In genomic region chr7:87875151-87876039, GRCh38 we compare ENCODE assay signal across 8 cellular contexts. TPM values are rescaled to one million over a fixed set of nuclear protein-coding genes. Genes with fewer than 3 reads are reported as not detected.
DNase-seq lines count a peak whose midpoint lies in the region; ATAC-seq and TF ChIP-seq lines count a peak whose summit lies in the region.

No MANE protein-coding gene starts in this region.

- no peaks in the 10 kb centered on the region for H3K9me1 ChIP-seq in IMR-90 (ENCODE audit: insufficient read depth, low read length)

- TF ChIP-seq POLR2A in IMR-90 (IDR thresholded peaks at IDR 0.05; ENCODE audit: low read depth, low read length): no peak

- no peak for TF ChIP-seq RAD21 in IMR-90 (IDR thresholded peaks at IDR 0.05; ENCODE audit: low read length)

- H3K27ac ChIP-seq in IMR-90 (ENCODE audit: insufficient read depth, low read length): peak overlapping the region; percentile 38

- H3K18ac ChIP-seq in IMR-90 (ENCODE audit: low read depth, low read length): no peak overlapping the region; the same call in 1 of the 2 replicates

- H4K91ac ChIP-seq in IMR-90 (ENCODE audit: insufficient read depth, low read depth, low read length): no peak overlapping the region; the same call in 1 of the 2 replicates

- H2BK15ac ChIP-seq in IMR-90 (ENCODE audit: low read depth, low read length): no peak overlapping the region

- BruUV-seq in IMR-90 (replicated peaks; lab: Mats Ljungman, UMichigan): no TSS peak

- TF ChIP-seq CTCF in IMR-90 (conservative IDR thresholded peaks at IDR 0.05; ENCODE audit: low read depth, low read length) (no peak), glutamatergic neuron (IDR thresholded peaks at IDR 0.05; ENCODE audit: partially characterized antibody, unreplicated experiment) (no peak), progenitor cell of endocrine pancreas (IDR thresholded peaks at IDR 0.05; ENCODE audit: unreplicated experiment) (no peak)
- no peak for TF ChIP-seq CTCF in activated CD8-positive, alpha-beta T cell treated with anti-CD3 and anti-CD28 coated beads for 36 hours (IDR thresholded peaks at IDR 0.05)

- DNase-seq in NCI-H82 (lab: John Stamatoyannopoulos, UW) (peak; percentile 59), NCI-H82 treated with DMSO at 0.1 percent for 48 hours (lab: John Stamatoyannopoulos, UW; ENCODE audit: unreplicated experiment) (no peak), IMR-90 (peak; percentile 2), glutamatergic neuron (peak; percentile 59), progenitor cell of endocrine pancreas (ENCODE audit: low spot score, unreplicated experiment) (no peak), NCI-H774 (lab: John Stamatoyannopoulos, UW) (no peak)
- DNase-seq in activated CD8-positive, alpha-beta T cell treated with anti-CD3 and anti-CD28 coated beads for 36 hours: no peak

- H4K5ac ChIP-seq in IMR-90 (ENCODE audit: low read depth, low read length): no peak overlapping the region; the same call in 1 of the 2 replicates

- CTCF ChIA-PET in IMR-90 (lab: Yijun Ruan, JAX): no interaction called here
- CTCF ChIA-PET in activated CD8-positive, alpha-beta T cell treated with anti-CD3 and anti-CD28 coated beads for 36 hours (lab: Charles Lee): interaction anchor here (1.0 kb wide), 2 partner anchors 11 kb away, joined by 3 read pairs; no protein-coding TSS in a partner anchor

- no peaks in the 10 kb centered on the region for H3K4me1 ChIP-seq in IMR-90 (ENCODE audit: control insufficient read depth, insufficient read depth, low read length)

- H2BK120ac ChIP-seq in IMR-90 (ENCODE audit: low read depth, low read length): peak overlapping the region; percentile 49

- in situ Hi-C loops in IMR-90 (cut with MboI; ENCODE audit: low sequenced_read_pairs): loop anchor here (10.0 kb wide), 1 partner anchor 561 kb away; no protein-coding TSS in a partner anchor

- peak overlapping the region; percentile 19 for H3K4me2 ChIP-seq in IMR-90 (ENCODE audit: low read depth, low read length)

- WGBS in IMR-90 (ENCODE audit: extremely low coverage in 2 of 2, insufficient read length in 1 of 2), 2 experiments: 5% methylated on average over 13 of the region's 35 CpGs; no CpG with 5 or more reads in 1 of the 2 experiments

- peak overlapping the region; percentile 96 for H3K27ac Mint-ChIP-seq in activated CD8-positive, alpha-beta T cell treated with anti-CD3 and anti-CD28 coated beads for 36 hours
- peak overlapping the region; percentile 49 for H3K27ac Mint-ChIP-seq in glutamatergic neuron (ENCODE audit: unreplicated experiment)
- H3K27ac Mint-ChIP-seq in progenitor cell of endocrine pancreas: peak overlapping the region; percentile 97

- H2AK5ac ChIP-seq in IMR-90 (ENCODE audit: low read depth, low read length): peak overlapping the region; percentile 13; the same call in 1 of the 2 replicates

- dilution Hi-C loops in IMR-90 (cut with HindIII; ENCODE audit: low sequenced_read_pairs, unreplicated experiment): no loop called here

- no peak overlapping the region; a peak in 1 of 4 replicates for H4K8ac ChIP-seq in IMR-90 (ENCODE audit: low read depth in 2 of 2, low read length in 2 of 2)

- H3K4me3 Mint-ChIP-seq in activated CD8-positive, alpha-beta T cell treated with anti-CD3 and anti-CD28 coated beads for 36 hours: peak overlapping the region; percentile 78
- peak overlapping the region; percentile 96 for H3K4me3 Mint-ChIP-seq in glutamatergic neuron (ENCODE audit: unreplicated experiment)
- peak overlapping the region; percentile 98 for H3K4me3 Mint-ChIP-seq in progenitor cell of endocrine pancreas (ENCODE audit: low read depth)

- peak overlapping the region; percentile 64 for H3K9ac ChIP-seq in IMR-90 (ENCODE audit: low read depth, low read length)

- H3K9me3 ChIP-seq in IMR-90 (ENCODE audit: control insufficient read depth, insufficient read depth, low read length): peaks cover 8% of the 10 kb centered on the region; the same call in 1 of the 2 replicates

- H4K20me1 ChIP-seq in IMR-90 (ENCODE audit: insufficient read depth, low read length): no peaks in the 10 kb centered on the region

- H2AK9ac ChIP-seq in IMR-90 (replicated peaks; ENCODE audit: low read depth, low read length, poor library complexity): peak overlapping the region; percentile 95

- peaks cover 4% of the 10 kb centered on the region for H3K36me3 ChIP-seq in IMR-90 (ENCODE audit: control insufficient read depth, insufficient read depth, low read length)

- intact Hi-C loops in IMR-90 (cut with micrococcal nuclease): loop anchor here (5.0 to 10.0 kb wide), 4 partner anchors 38 to 721 kb away; partner anchors contain the start of gene DMTF1
- intact Hi-C loops in activated CD8-positive, alpha-beta T cell treated with anti-CD3 and anti-CD28 coated beads for 36 hours (cut with micrococcal nuclease): loop anchor here (5.0 kb wide), 1 partner anchor 342 kb away; no protein-coding TSS in a partner anchor

- H3K27me3 ChIP-seq in IMR-90 (ENCODE audit: control insufficient read depth, insufficient read depth, low read length): no peaks in the 10 kb centered on the region

- H2AFZ ChIP-seq in IMR-90 (replicated peaks; ENCODE audit: low read length, poor library complexity): peak overlapping the region; percentile 96

- peak overlapping the region; percentile 61 for H3K4me3 ChIP-seq in IMR-90 (ENCODE audit: insufficient read depth, low read depth, low read length)

- H3K79me1 ChIP-seq in IMR-90 (ENCODE audit: low read depth in 1 of 2, low read length in 2 of 2): peaks cover 3 to 31% of the 10 kb centered on the region in 2 experiments

- peak overlapping the region; percentile 79 for H3K23ac ChIP-seq in IMR-90 (ENCODE audit: low read depth, low read length)

- no peak overlapping the region; the same call in 1 of the 2 replicates for H2BK20ac ChIP-seq in IMR-90 (ENCODE audit: low read depth, low read length)

- H2BK5ac ChIP-seq in IMR-90 (ENCODE audit: low read depth, low read length, poor library complexity, severe bottlenecking): peak overlapping the region; percentile 38

- peaks cover 57% of the 10 kb centered on the region for H3K36me3 Mint-ChIP-seq in activated CD8-positive, alpha-beta T cell treated with anti-CD3 and anti-CD28 coated beads for 36 hours (ENCODE audit: low read depth)
- H3K36me3 Mint-ChIP-seq in glutamatergic neuron (ENCODE audit: unreplicated experiment): peaks cover 6% of the 10 kb centered on the region
- H3K36me3 Mint-ChIP-seq in progenitor cell of endocrine pancreas (ENCODE audit: insufficient read depth): peaks cover 26% of the 10 kb centered on the region

- no peaks in the 10 kb centered on the region for H3K27me3 Mint-ChIP-seq in activated CD8-positive, alpha-beta T cell treated with anti-CD3 and anti-CD28 coated beads for 36 hours
- H3K27me3 Mint-ChIP-seq in glutamatergic neuron (ENCODE audit: unreplicated experiment) (peaks cover 2% of the 10 kb centered on the region), progenitor cell of endocrine pancreas (no peaks in the 10 kb centered on the region)

- peaks cover 45% of the 10 kb centered on the region for H3K4me1 Mint-ChIP-seq in activated CD8-positive, alpha-beta T cell treated with anti-CD3 and anti-CD28 coated beads for 36 hours (ENCODE audit: low read depth)
- peaks cover 4% of the 10 kb centered on the region for H3K4me1 Mint-ChIP-seq in glutamatergic neuron (ENCODE audit: low read depth, unreplicated experiment)
- peaks cover 22% of the 10 kb centered on the region for H3K4me1 Mint-ChIP-seq in progenitor cell of endocrine pancreas (ENCODE audit: low read depth)

- peaks cover 17% of the 10 kb centered on the region for H3K9me3 Mint-ChIP-seq in activated CD8-positive, alpha-beta T cell treated with anti-CD3 and anti-CD28 coated beads for 36 hours
- H3K9me3 Mint-ChIP-seq in glutamatergic neuron (ENCODE audit: unreplicated experiment) (peaks cover 5% of the 10 kb centered on the region), progenitor cell of endocrine pancreas (ENCODE audit: low read depth) (peaks cover 19% of the 10 kb centered on the region)

- ATAC-seq in GM21576 (IDR thresholded peaks at IDR 0.05; ENCODE audit: unreplicated experiment): peak; percentile 18
- ATAC-seq in IMR-90 (ENCODE audit: low read depth): peak; percentile 9
- ATAC-seq in activated CD8-positive, alpha-beta T cell treated with anti-CD3 and anti-CD28 coated beads for 36 hours: peak; percentile 3

- H3K56ac ChIP-seq in IMR-90 (ENCODE audit: extremely low read depth, insufficient read depth, low read length): peak overlapping the region; percentile 29

- POLR2A ChIA-PET in IMR-90 (lab: Charles Lee; ENCODE audit: unreplicated experiment): no interaction called here
- POLR2A ChIA-PET in activated CD8-positive, alpha-beta T cell treated with anti-CD3 and anti-CD28 coated beads for 36 hours (lab: Charles Lee): interaction anchor here (0.6 to 1.4 kb wide), 2 partner anchors 11 to 400 kb away, joined by 3 to 4 read pairs; partner anchors contain the start of gene ABCB4

- 0 out of 2 replicates have a peak overlapping the region, but pooled peaks have one; percentile 31 for H3K14ac ChIP-seq in IMR-90 (replicated peaks; ENCODE audit: low read depth, low read length)

- H3K4ac ChIP-seq in IMR-90 (ENCODE audit: low read depth, low read length): peak overlapping the region; percentile 66

RNA-seq across cellular contexts. Expression of gene SLC25A40, which starts 0.8 kb away (rescaled TPM):
- total RNA-seq in IMR-90 (2012; rRNA removed) (4.7 and 8.6 TPM in 2 replicates), glutamatergic neuron (ENCODE audit: unreplicated experiment) (13.5 TPM), progenitor cell of endocrine pancreas (26.8 and 28.5 TPM in 2 replicates)
- 4.6 and 6.1 TPM in 2 replicates for polyA plus RNA-seq in IMR-90 (2012; rRNA removed)
- polyA plus RNA-seq in IMR-90 (2012; cell fraction: cytosol; rRNA removed): 1.0 and 1.4 TPM in 2 replicates
- 3.1 and 13.1 TPM in 2 replicates for polyA plus RNA-seq in IMR-90 (2012; cell fraction: nucleus; rRNA removed; ENCODE audit: low replicate concordance)
- 10 to 100 TPM; 38.9 to 47.4 TPM for total RNA-seq in activated CD8-positive, alpha-beta T cell treated with anti-CD3 and anti-CD28 coated beads for 36 hours

RNA-seq across cellular contexts. Expression of gene DBF4, which starts 0.9 kb away (rescaled TPM):
- total RNA-seq in IMR-90 (2012; rRNA removed): 7.2 and 20.3 TPM in 2 replicates
- 6.3 and 6.4 TPM in 2 replicates for polyA plus RNA-seq in IMR-90 (2012; rRNA removed)
- 1.6 and 2.1 TPM in 2 replicates for polyA plus RNA-seq in IMR-90 (2012; cell fraction: cytosol; rRNA removed)
- 1.5 and 3.9 TPM in 2 replicates for polyA plus RNA-seq in IMR-90 (2012; cell fraction: nucleus; rRNA removed; ENCODE audit: low replicate concordance)
- total RNA-seq in activated CD8-positive, alpha-beta T cell treated with anti-CD3 and anti-CD28 coated beads for 36 hours: 10 to 100 TPM; 77.6 to 78.7 TPM
- total RNA-seq in glutamatergic neuron (ENCODE audit: unreplicated experiment): 23.7 TPM
- total RNA-seq in progenitor cell of endocrine pancreas: 24.9 and 27.7 TPM in 2 replicates

RNA-seq across cellular contexts. Expression of gene ADAM22, which starts 58.7 kb away (rescaled TPM):
- total RNA-seq in IMR-90 (2012; rRNA removed): under 0.01 and 0.18 TPM in 2 replicates
- polyA plus RNA-seq in IMR-90 (2012; rRNA removed): 0.03 TPM in 2 replicates
- 0.02 TPM in 1 of 2 replicates, not detected in the other for polyA plus RNA-seq in IMR-90 (2012; cell fraction: cytosol; rRNA removed)
- polyA plus RNA-seq in IMR-90 (2012; cell fraction: nucleus; rRNA removed; ENCODE audit: low replicate concordance): 0.02 and 0.03 TPM in 2 replicates
- 1 to 10 TPM; 2.3 to 3.0 TPM for total RNA-seq in activated CD8-positive, alpha-beta T cell treated with anti-CD3 and anti-CD28 coated beads for 36 hours
- 91.9 TPM for total RNA-seq in glutamatergic neuron (ENCODE audit: unreplicated experiment)
- total RNA-seq in progenitor cell of endocrine pancreas: 14.4 and 15.8 TPM in 2 replicates

Comparison
In these comparisons a context has a peak if more than half of its experiments do, and no peak if none do; other contexts are left out.
1. DNase-seq: peak in NCI-H82 (single experiment), IMR-90 (single experiment) and glutamatergic neuron (single experiment); none in NCI-H82 treated with DMSO at 0.1 percent for 48 hours (single experiment), activated CD8-positive, alpha-beta T cell treated with anti-CD3 and anti-CD28 coated beads for 36 hours (single experiment), progenitor cell of endocrine pancreas (single experiment) and NCI-H774 (single experiment).
2. Peak in every context shown above with its lines, with median percentiles within 50 percentile points of each other: ATAC-seq, H3K27ac Mint-ChIP-seq and H3K4me3 Mint-ChIP-seq.